ENCODE assay signal across 35 cellular contexts in the genomic region with DNA sequence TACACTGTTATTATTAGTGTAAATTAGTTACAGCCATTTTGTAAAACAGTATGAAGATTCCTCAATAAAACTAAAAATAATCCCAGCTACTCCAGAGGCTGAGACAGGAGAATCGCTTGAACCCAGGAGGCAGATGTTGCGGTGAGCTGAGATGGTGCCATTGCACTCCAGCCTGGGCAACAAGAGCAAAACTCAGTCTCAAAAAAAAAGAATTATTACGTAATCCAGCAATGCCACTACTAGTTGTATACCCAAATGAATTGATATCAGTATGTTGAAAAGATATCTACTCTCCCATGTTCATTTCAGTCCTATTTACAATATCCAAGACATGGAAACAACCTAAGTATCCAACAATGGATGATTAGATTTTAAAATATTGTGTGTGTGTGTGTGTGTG.
A peak's percentile ranks its signal among the peaks of the same experiment; 100 is the strongest.
DNase-seq lines count a peak whose midpoint lies in the region; ATAC-seq, FAIRE-seq and TF ChIP-seq lines count a peak whose summit lies in the region.
"Had no signal": no experiment of that assay in that cellular context is flagged by ENCODE, and none has a peak within 500 bp of the region (broad histone marks: within the 10 kb centered on the region; RNA-seq: fewer than 3 reads in every experiment).

No MANE protein-coding gene starts in this region.

- TF ChIP-seq CTCF in HepG2 (CRISPR knock-in tag; IDR thresholded peaks at IDR 0.05) (no peak), right lobe of liver (IDR thresholded peaks at IDR 0.05) (no peak), IMR-90 (conservative IDR thresholded peaks at IDR 0.05; ENCODE audit: low read depth, low read length) (no peak), endothelial cell (IDR thresholded peaks at IDR 0.05; ENCODE audit: unreplicated experiment) (no peak)

- no peak overlapping the region for H4K5ac ChIP-seq in IMR-90 (ENCODE audit: low read depth, low read length)

- CTCF ChIA-PET in HepG2 (lab: Yijun Ruan, JAX; ENCODE audit: low intra/inter-chr PET ratio, low total read pairs), result no interaction called here
- CTCF ChIA-PET in IMR-90 (lab: Yijun Ruan, JAX), result no interaction called here

- H3K9ac ChIP-seq in HepG2 (ENCODE audit: insufficient read depth, low read depth, low read length) (no peak overlapping the region), IMR-90 (ENCODE audit: low read depth, low read length) (no peak overlapping the region)
- H3K9ac ChIP-seq: BLaER1; BLaER1 treated with 17β-estradiol and CSF1 and Interleukin-3, amounts not matched to agents 10 nM and 100 nM had no signal

- H3K4me2 ChIP-seq in HepG2 (ENCODE audit: low read depth, low read length) (no peak overlapping the region), IMR-90 (ENCODE audit: low read depth, low read length) (no peak overlapping the region)
- H3K4me2 ChIP-seq: A549; BLaER1; BLaER1 treated with 17β-estradiol and CSF1 and Interleukin-3, amounts not matched to agents 10 nM and 100 nM had no signal

- no peak overlapping the region for H4K91ac ChIP-seq in IMR-90 (ENCODE audit: insufficient read depth, low read depth, low read length)

- H3K23ac ChIP-seq in IMR-90 (ENCODE audit: low read depth, low read length), result no peak overlapping the region

- 23% methylated on average over 3 of the region's 3 CpGs for WGBS in HepG2 (ENCODE audit: low lambda C conversion rate)
- 67% methylated on average over 3 of the region's 3 CpGs for WGBS in right lobe of liver (ENCODE audit: insufficient coverage, low coverage, low lambda C conversion rate, missing lambda C conversion rate)
- no CpG with 5 or more reads among the region's 3 CpGs for WGBS in IMR-90 (ENCODE audit: extremely low coverage in 2 of 2, insufficient read length in 1 of 2), 2 experiments

- no peaks in the 10 kb centered on the region for H4K20me1 ChIP-seq in HepG2 (ENCODE audit: insufficient read depth, low read length)
- no peaks in the 10 kb centered on the region for H4K20me1 ChIP-seq in IMR-90 (ENCODE audit: insufficient read depth, low read length)
- H4K20me1 ChIP-seq: BLaER1; BLaER1 treated with 17β-estradiol and CSF1 and Interleukin-3, amounts not matched to agents 10 nM and 100 nM had no signal

- H3K27me3 ChIP-seq in HepG2 (ENCODE audit: control insufficient read depth in 1 of 2, insufficient read depth in 2 of 2, low read length in 2 of 2) (no peaks in the 10 kb centered on the region), right lobe of liver (no peaks in the 10 kb centered on the region), IMR-90 (ENCODE audit: control insufficient read depth, insufficient read depth, low read length) (no peaks in the 10 kb centered on the region; the same call in 1 of the 2 replicates)
- H3K27me3 ChIP-seq: BE2C; BLaER1; BLaER1 treated with 17β-estradiol and CSF1 and Interleukin-3, amounts not matched to agents 10 nM and 100 nM had no signal

- H3K4ac ChIP-seq in IMR-90 (ENCODE audit: low read depth, low read length), result no peak overlapping the region

- H3K4me3 Mint-ChIP-seq in endothelial cell (ENCODE audit: unreplicated experiment), result peak overlapping the region; percentile 63
- H3K4me3 Mint-ChIP-seq: B cell; CD14-positive monocyte; CD4-positive, alpha-beta memory T cell; CD4-positive, alpha-beta T cell; CD4-positive, CD25-positive, alpha-beta regulatory T cell; CD8-positive, alpha-beta memory T cell; CD8-positive, alpha-beta T cell had no signal

- peaks cover 46% of the 10 kb centered on the region for H3K4me1 Mint-ChIP-seq in endothelial cell (ENCODE audit: unreplicated experiment)
- H3K4me1 Mint-ChIP-seq: B cell; CD14-positive monocyte; CD4-positive, CD25-positive, alpha-beta regulatory T cell; CD8-positive, alpha-beta memory T cell had no signal

- H2BK120ac ChIP-seq in IMR-90 (ENCODE audit: low read depth, low read length), result no peak overlapping the region

- H3K56ac ChIP-seq in IMR-90 (ENCODE audit: extremely low read depth, insufficient read depth, low read length), result no peak overlapping the region

- TF ChIP-seq EP300 in HepG2 (IDR thresholded peaks at IDR 0.05; ENCODE audit: low read depth in 2 of 2, low read length in 2 of 2), result no peak
- TF ChIP-seq EP300 in HepG2 (CRISPR knock-in tag; IDR thresholded peaks at IDR 0.05; ENCODE audit: borderline replicate concordance), result no peak

- H3K9me3 ChIP-seq in HepG2 (ENCODE audit: low read length), result peaks cover 8% of the 10 kb centered on the region; the same call in 1 of the 2 replicates
- H3K9me3 ChIP-seq in right lobe of liver, result no peaks in the 10 kb centered on the region
- H3K9me3 ChIP-seq in IMR-90 (ENCODE audit: control insufficient read depth, insufficient read depth, low read length), result no peaks in the 10 kb centered on the region
- H3K9me3 ChIP-seq: BE2C, BLaER1 had no signal

- H3K36me3 ChIP-seq in HepG2 (replicated peaks in 1 of 2; ENCODE audit: control insufficient read depth in 1 of 2, insufficient read depth in 2 of 2, low read length in 2 of 2) (no peaks in the 10 kb centered on the region), right lobe of liver (no peaks in the 10 kb centered on the region), IMR-90 (ENCODE audit: control insufficient read depth, insufficient read depth, low read length) (no peaks in the 10 kb centered on the region)
- H3K36me3 ChIP-seq: BE2C; BLaER1; BLaER1 treated with 17β-estradiol and CSF1 and Interleukin-3, amounts not matched to agents 10 nM and 100 nM had no signal

- peaks cover 24% of the 10 kb centered on the region for H3K36me3 Mint-ChIP-seq in endothelial cell (ENCODE audit: low read depth, unreplicated experiment)
- H3K36me3 Mint-ChIP-seq: CD14-positive monocyte; CD4-positive, alpha-beta memory T cell; CD4-positive, CD25-positive, alpha-beta regulatory T cell; CD8-positive, alpha-beta T cell had no signal

- no peak for FAIRE-seq in HepG2 (lab: Jason Lieb, UNC)
- FAIRE-seq: A204.1, A549, D721Med had no signal

- H2BK20ac ChIP-seq in IMR-90 (ENCODE audit: low read depth, low read length), result no peak overlapping the region

- no peaks in the 10 kb centered on the region for H3K9me1 ChIP-seq in IMR-90 (ENCODE audit: insufficient read depth, low read length)

- DNase-seq in HepG2 (ENCODE audit: low spot score), result no peak
- no peak for DNase-seq in right lobe of liver
- no peak for DNase-seq in IMR-90
- DNase-seq in endothelial cell (ENCODE audit: low spot score), result no peak
- no peak for DNase-seq in SKM-1 (lab: John Stamatoyannopoulos, UW; ENCODE audit: unreplicated experiment)
- DNase-seq: 8988T; ACHN; AML-193; BE2C; C1 segment of cervical spinal cord; Caco-2; Calu3; CD4-positive, alpha-beta memory T cell; CD4-positive, alpha-beta T cell; CD4-positive, CD25-positive, alpha-beta regulatory T cell; CD8-positive, alpha-beta memory T cell; CD8-positive, alpha-beta T cell; COR-L47; DMS 273 treated with DMSO at 0.1 percent for 48 hours; DMS153; DMS53; DMS79; DMS79 treated with DMSO at 0.1 percent for 48 hours; DND-41; EL had no signal

- H2AK5ac ChIP-seq in IMR-90 (ENCODE audit: low read depth, low read length), result no peak overlapping the region

- H3K4me3 ChIP-seq in HepG2 (replicated peaks in 1 of 3; ENCODE audit: insufficient read depth in 1 of 3, low read depth in 2 of 3, low read length in 3 of 3), result no peak overlapping the region
- H3K4me3 ChIP-seq in right lobe of liver, result no peak overlapping the region
- H3K4me3 ChIP-seq in IMR-90 (ENCODE audit: insufficient read depth, low read depth, low read length), result no peak overlapping the region
- H3K4me3 ChIP-seq: A549; BLaER1; BLaER1 treated with 17β-estradiol and CSF1 and Interleukin-3, amounts not matched to agents 10 nM and 100 nM had no signal

- no peak overlapping the region for H4K8ac ChIP-seq in IMR-90 (ENCODE audit: low read depth in 2 of 2, low read length in 2 of 2)

- no peaks in the 10 kb centered on the region for H3K79me1 ChIP-seq in IMR-90 (ENCODE audit: low read depth in 1 of 2, low read length in 2 of 2)

- H3K79me2 ChIP-seq in HepG2 (ENCODE audit: insufficient read depth, low read length), result no peaks in the 10 kb centered on the region

- ATAC-seq in HepG2 (no peak), right lobe of liver (no peak), IMR-90 (ENCODE audit: low read depth) (no peak), GM18870 (IDR thresholded peaks at IDR 0.05; ENCODE audit: unreplicated experiment) (no peak)
- ATAC-seq: A549; CD8-positive, alpha-beta T cell had no signal

- BruUV-seq in HepG2 (replicated peaks; lab: Mats Ljungman, UMichigan), result no TSS peak
- no TSS peak for BruUV-seq in IMR-90 (replicated peaks; lab: Mats Ljungman, UMichigan)

- H2AFZ ChIP-seq in HepG2 (ENCODE audit: low read length), result no peak overlapping the region
- no peak overlapping the region for H2AFZ ChIP-seq in IMR-90 (replicated peaks; ENCODE audit: low read length, poor library complexity)

- peak overlapping the region; percentile 6 for H3K27ac Mint-ChIP-seq in endothelial cell (ENCODE audit: unreplicated experiment)
- H3K27ac Mint-ChIP-seq: B cell; CD14-positive monocyte; CD4-positive, alpha-beta memory T cell; CD4-positive, alpha-beta T cell; CD4-positive, CD25-positive, alpha-beta regulatory T cell; CD8-positive, alpha-beta memory T cell; CD8-positive, alpha-beta T cell had no signal

- no peak for TF ChIP-seq RAD21 in HepG2 (CRISPR knock-in tag; IDR thresholded peaks at IDR 0.05)
- no peak for TF ChIP-seq RAD21 in IMR-90 (IDR thresholded peaks at IDR 0.05; ENCODE audit: low read length)

- dilution Hi-C loops in IMR-90 (cut with HindIII; ENCODE audit: low sequenced_read_pairs, unreplicated experiment), result no loop called here

- H3K27ac ChIP-seq in HepG2 (ENCODE audit: extremely low read length, insufficient read depth, low read length) (no peak overlapping the region), right lobe of liver (no peak overlapping the region), IMR-90 (ENCODE audit: insufficient read depth, low read length) (no peak overlapping the region)
- H3K27ac ChIP-seq: 22Rv1; A549; BLaER1; BLaER1 treated with 17β-estradiol and CSF1 and Interleukin-3, amounts not matched to agents 10 nM and 100 nM; C4-2B had no signal

- intact Hi-C loops in HepG2 (cut with micrococcal nuclease; ENCODE audit: unreplicated experiment), result no loop called here
- intact Hi-C loops in right lobe of liver (cut with DNase I), result no loop called here
- intact Hi-C loops in IMR-90 (cut with micrococcal nuclease), result no loop called here

- no peak overlapping the region for H3K18ac ChIP-seq in IMR-90 (ENCODE audit: low read depth, low read length)

- no peak overlapping the region for H3K14ac ChIP-seq in IMR-90 (replicated peaks; ENCODE audit: low read depth, low read length)

- no peaks in the 10 kb centered on the region for H3K9me3 Mint-ChIP-seq in endothelial cell (ENCODE audit: unreplicated experiment)

- no peak overlapping the region for H2AK9ac ChIP-seq in IMR-90 (replicated peaks; ENCODE audit: low read depth, low read length, poor library complexity)

- in situ Hi-C loops in HepG2 (cut with HindIII; ENCODE audit: extremely low pct_ligation_motif_present, low pct_unique_long_range_greater_than_20kb), result no loop called here
- in situ Hi-C loops in IMR-90 (cut with MboI; ENCODE audit: low sequenced_read_pairs), result no loop called here

- H3K27me3 Mint-ChIP-seq in endothelial cell (ENCODE audit: unreplicated experiment), result no peaks in the 10 kb centered on the region
- H3K27me3 Mint-ChIP-seq: CD4-positive, alpha-beta T cell had no signal

- no peaks in the 10 kb centered on the region for H3K4me1 ChIP-seq in HepG2 (ENCODE audit: insufficient read depth, low read length)
- H3K4me1 ChIP-seq in right lobe of liver, result no peaks in the 10 kb centered on the region
- H3K4me1 ChIP-seq in IMR-90 (ENCODE audit: control insufficient read depth, insufficient read depth, low read length), result no peaks in the 10 kb centered on the region
- H3K4me1 ChIP-seq: A549; BE2C; BLaER1; BLaER1 treated with 17β-estradiol and CSF1 and Interleukin-3, amounts not matched to agents 10 nM and 100 nM; Caco-2 had no signal

- POLR2A ChIA-PET in HepG2 (lab: Yijun Ruan, JAX), result no interaction called here
- POLR2A ChIA-PET in IMR-90 (lab: Charles Lee; ENCODE audit: unreplicated experiment), result no interaction called here

- no peak overlapping the region for H2BK15ac ChIP-seq in IMR-90 (ENCODE audit: low read depth, low read length)

- TF ChIP-seq POLR2A in HepG2 (IDR thresholded peaks at IDR 0.05; ENCODE audit: insufficient read depth in 1 of 2, low read depth in 2 of 2, low read length in 2 of 2) (no peak), right lobe of liver (IDR thresholded peaks at IDR 0.05) (no peak), IMR-90 (IDR thresholded peaks at IDR 0.05; ENCODE audit: low read depth, low read length) (no peak)

- H2BK5ac ChIP-seq in IMR-90 (ENCODE audit: low read depth, low read length, poor library complexity, severe bottlenecking), result no peak overlapping the region
